ENCODE assay signal across 8 cellular contexts in genomic region chr19:36572593-36573019, GRCh38. TPM values are rescaled to one million over a fixed set of nuclear protein-coding genes. Genes with fewer than 3 reads are reported as not detected.
DNase-seq lines count a peak whose midpoint lies in the region; ATAC-seq and TF ChIP-seq lines count a peak whose summit lies in the region.

No MANE protein-coding gene starts in this region.

- H3K4me1 ChIP-seq in ascending aorta (peaks cover 3 to 9% of the 10 kb centered on the region in 2 donors), right lobe of liver (peaks cover 0 to 14% (median 3%) of the 10 kb centered on the region in 4 donors), thymus (ENCODE audit: control insufficient read depth, insufficient read depth, low read length) (peaks cover 9% of the 10 kb centered on the region)

- H3K27ac ChIP-seq in ascending aorta (peak overlapping the region; percentile 83 to 88), right lobe of liver (peak overlapping the region; percentile 41 to 76 (median 63)), thymus (ENCODE audit: low read depth) (peak overlapping the region; percentile 92)

- peaks cover 23% of the 10 kb centered on the region for H3K9me3 Mint-ChIP-seq in activated CD4-positive, alpha-beta T cell treated with anti-CD3 and anti-CD28 coated beads, Interleukin-2, amount 10 ng/mL, durations not matched to agents 24 days and 14 days

- peak overlapping the region; percentile 89 for H3K4me3 Mint-ChIP-seq in activated CD4-positive, alpha-beta T cell treated with anti-CD3 and anti-CD28 coated beads, Interleukin-2, amount 10 ng/mL, durations not matched to agents 24 days and 14 days

- WGBS in right lobe of liver (ENCODE audit: insufficient coverage, low coverage, low lambda C conversion rate, missing lambda C conversion rate) = under 1% methylated on average over 11 of the region's 11 CpGs
- 5% methylated on average over 11 of the region's 11 CpGs for WGBS in thymus

- intact Hi-C loops in activated CD4-positive, alpha-beta T cell treated with anti-CD3 and anti-CD28 coated beads, Interleukin-2, amount 10 ng/mL, durations not matched to agents 24 days and 14 days (cut with micrococcal nuclease) = loop anchor here (1.0 to 2.0 kb wide), 7 partner anchors 32 to 357 kb away; partner anchors contain the start of genes ZNF146, ZNF260, ZNF345 and ZNF461
- intact Hi-C loops in ascending aorta (cut with DNase I) (loop anchor here (1.0 to 10.0 kb wide), 4 partner anchors 44 to 458 kb away; partner anchors contain the start of genes OVOL3, POLR2I, TBCB and ZNF260), right lobe of liver (cut with DNase I) (no loop called here)

- TF ChIP-seq CTCF in ascending aorta (IDR thresholded peaks at IDR 0.05) = no peak
- no peak for TF ChIP-seq CTCF in right lobe of liver (IDR thresholded peaks at IDR 0.05)

- H3K36me3 Mint-ChIP-seq in activated CD4-positive, alpha-beta T cell treated with anti-CD3 and anti-CD28 coated beads, Interleukin-2, amount 10 ng/mL, durations not matched to agents 24 days and 14 days (ENCODE audit: low read depth) = peaks cover 78% of the 10 kb centered on the region

- peak overlapping the region; percentile 95 for H3K27ac Mint-ChIP-seq in activated CD4-positive, alpha-beta T cell treated with anti-CD3 and anti-CD28 coated beads, Interleukin-2, amount 10 ng/mL, durations not matched to agents 24 days and 14 days

- no peak for TF ChIP-seq POLR2A in right lobe of liver (IDR thresholded peaks at IDR 0.05)

- H3K36me3 ChIP-seq in ascending aorta = peaks cover 26 to 60% of the 10 kb centered on the region in 2 donors
- H3K36me3 ChIP-seq in right lobe of liver = peaks cover 0 to 9% (median 2%) of the 10 kb centered on the region in 4 donors
- peaks cover 24% of the 10 kb centered on the region for H3K36me3 ChIP-seq in thymus (ENCODE audit: control insufficient read depth, insufficient read depth)

- H3K27me3 Mint-ChIP-seq in activated CD4-positive, alpha-beta T cell treated with anti-CD3 and anti-CD28 coated beads, Interleukin-2, amount 10 ng/mL, durations not matched to agents 24 days and 14 days = no peaks in the 10 kb centered on the region

- H3K4me3 ChIP-seq in ascending aorta (peak overlapping the region; percentile 79 to 82), right lobe of liver (peak overlapping the region; percentile 70 to 94 (median 81)), thymus (ENCODE audit: low read length) (peak overlapping the region; percentile 76)

- H3K27me3 ChIP-seq in ascending aorta = no peaks in the 10 kb centered on the region
- H3K27me3 ChIP-seq in right lobe of liver = no peaks in the 10 kb centered on the region
- H3K27me3 ChIP-seq in thymus (ENCODE audit: control insufficient read depth, insufficient read depth) = no peaks in the 10 kb centered on the region

- H3K9me3 ChIP-seq in ascending aorta (peaks cover 0 to 36% of the 10 kb centered on the region in 2 donors), right lobe of liver (peaks cover 0 to 12% (median under 1%) of the 10 kb centered on the region in 4 donors), thymus (ENCODE audit: control insufficient read depth) (peaks cover 3% of the 10 kb centered on the region)

- H3K4me1 Mint-ChIP-seq in activated CD4-positive, alpha-beta T cell treated with anti-CD3 and anti-CD28 coated beads, Interleukin-2, amount 10 ng/mL, durations not matched to agents 24 days and 14 days = peaks cover 24% of the 10 kb centered on the region

- ATAC-seq in right lobe of liver (no peak), GM21717 (IDR thresholded peaks at IDR 0.05; ENCODE audit: unreplicated experiment) (no peak), GM19467 (IDR thresholded peaks at IDR 0.05; ENCODE audit: unreplicated experiment) (no peak)

- DNase-seq in activated CD4-positive, alpha-beta T cell treated with anti-CD3 and anti-CD28 coated beads, Interleukin-2, amount 10 ng/mL, durations not matched to agents 24 days and 14 days = no peak
- DNase-seq in activated CD4-positive, alpha-beta T cell treated with anti-CD3 and anti-CD28 coated beads, Interleukin-2, amount 50 U/mL, for 48 hours = no peak
- no peak for DNase-seq in ascending aorta (ENCODE audit: low spot score in 2 of 2)
- DNase-seq in right lobe of liver = no peak
- DNase-seq in activated CD4-positive, alpha-beta T cell treated with anti-CD3 and anti-CD28 coated beads for 48 hours = no peak

RNA-seq across cellular contexts. Expression of gene ZNF529, which starts 0.5 kb away (rescaled TPM):
- total RNA-seq in activated CD4-positive, alpha-beta T cell treated with anti-CD3 and anti-CD28 coated beads, Interleukin-2, amount 10 ng/mL, durations not matched to agents 24 days and 14 days = 16.8 and 17.6 TPM in 2 replicates
- total RNA-seq in ascending aorta = 3.8 TPM
- total RNA-seq in right lobe of liver = 1 to 10 TPM; 2.0 to 6.0 (median 4.1) TPM
- polyA plus RNA-seq in thymus = 18.6 TPM

RNA-seq across cellular contexts. Expression of gene ZNF382, which starts 32.5 kb away (rescaled TPM):
- total RNA-seq in activated CD4-positive, alpha-beta T cell treated with anti-CD3 and anti-CD28 coated beads, Interleukin-2, amount 10 ng/mL, durations not matched to agents 24 days and 14 days = 9.5 and 13.2 TPM in 2 replicates
- total RNA-seq in ascending aorta (0.32 TPM), right lobe of liver (1 to 10 TPM in 5 of 6 experiments, under 1 TPM in 1; 0.86 to 3.0 (median 1.5) TPM)
- 3.9 TPM for polyA plus RNA-seq in thymus

RNA-seq across cellular contexts. Expression of gene ZNF260, which starts 44.5 kb away (rescaled TPM):
- total RNA-seq in activated CD4-positive, alpha-beta T cell treated with anti-CD3 and anti-CD28 coated beads, Interleukin-2, amount 10 ng/mL, durations not matched to agents 24 days and 14 days = 6.7 and 8.0 TPM in 2 replicates
- 2.1 TPM for total RNA-seq in ascending aorta
- total RNA-seq in right lobe of liver = 1 to 10 TPM; 2.8 to 5.2 (median 4.2) TPM
- polyA plus RNA-seq in thymus = 9.4 TPM

Comparison
In these comparisons a context has a peak if more than half of its experiments do, and no peak if none do; other contexts are left out.
1. intact Hi-C loops: an anchor here in activated CD4-positive, alpha-beta T cell treated with anti-CD3 and anti-CD28 coated beads, Interleukin-2, amount 10 ng/mL, durations not matched to agents 24 days and 14 days (1.0 to 2.0 kb wide) and ascending aorta (1.0 to 10.0 kb wide); none called in right lobe of liver.